Comparison of ENCODE assay signal across 11 cellular contexts in genomic region chr12:50201987-50202521, GRCh38. TPM values are rescaled to one million over a fixed set of nuclear protein-coding genes. Genes with fewer than 3 reads are reported as not detected.
DNase-seq lines count a peak whose midpoint lies in the region; ATAC-seq and TF ChIP-seq lines count a peak whose summit lies in the region.
"Had no signal": no experiment of that assay in that cellular context is flagged by ENCODE, and none has a peak within 500 bp of the region (broad histone marks: within the 10 kb centered on the region; RNA-seq: fewer than 3 reads in every experiment).

No MANE protein-coding gene starts in this region.

- H3K4me3 ChIP-seq in astrocyte of the spinal cord (ENCODE audit: low read depth, low read length) = no peak overlapping the region
- H3K4me3 ChIP-seq: BLaER1 had no signal

- in situ Hi-C loops in astrocyte of the spinal cord (cut with HindIII; ENCODE audit: low sequenced_read_pairs) = no loop called here
- in situ Hi-C loops in G401 (cut with HindIII; ENCODE audit: low sequenced_read_pairs) = no loop called here

- DNase-seq in HS-5 (ENCODE audit: low read depth) (peak; percentile 97), astrocyte of the spinal cord (ENCODE audit: low read depth, low spot score) (peak; percentile 91), left colon (peak in 1 of 2 donors; percentile 53), G401 (ENCODE audit: low spot score) (no peak), superior temporal gyrus (ENCODE audit: extremely low spot score) (no peak), Right ventricle myocardium superior (no peak)
- DNase-seq: left cardiac atrium, NCI-H524 treated with DMSO at 0.1 percent for 48 hours had no signal

- H3K27ac ChIP-seq in 22Rv1 = peak overlapping the region; percentile 83
- H3K27ac ChIP-seq: BLaER1 had no signal

- no peak for TF ChIP-seq CTCF in 22Rv1 (IDR thresholded peaks at IDR 0.05)
- TF ChIP-seq CTCF in astrocyte of the spinal cord (IDR thresholded peaks at IDR 0.05; ENCODE audit: low read depth, low read length) = no peak

- ATAC-seq in left colon (peak; percentile 86), Right ventricle myocardium superior (ENCODE audit: poor library complexity) (no peak), HG03460 (IDR thresholded peaks at IDR 0.05; ENCODE audit: unreplicated experiment) (no peak)
- ATAC-seq: left cardiac atrium had no signal

- intact Hi-C loops in left colon (cut with DNase I, micrococcal nuclease) (no loop called here), Right ventricle myocardium superior (cut with DNase I) (no loop called here)

RNA-seq across cellular contexts. Expression of gene CERS5, which starts 34.9 kb away (rescaled TPM):
- total RNA-seq in left colon = 10 to 100 TPM; 19.7 to 24.8 TPM
- total RNA-seq in G401 (2014; rRNA removed; shearing (Covaris generic)) = 51.0 and 56.0 TPM in 2 replicates
- total RNA-seq in Right ventricle myocardium superior = 7.3 TPM

Comparison
In these comparisons a context has a peak if more than half of its experiments do, and no peak if none do; other contexts are left out.
1. DNase-seq: peak in HS-5 (single experiment) and astrocyte of the spinal cord (single experiment); none in G401 (single experiment), superior temporal gyrus (single experiment) and Right ventricle myocardium superior (single experiment).